ENCODE assay signal across 1 cellular context in genomic region chr9:37784640-37785483, GRCh38.
TF ChIP-seq lines count a peak whose summit lies in the region.

TSS of gene EXOSC3 (minus strand) at chr9:37785064. CDS start at chr9:37785044, 20 bp downstream.

TF ChIP-seq in HepG2, 621 proteins besides CTCF, POLR2A, EP300 and RAD21 (continued from another document and continues in another):
- TF ChIP-seq ZNF678 (CRISPR knock-in tag; IDR thresholded peaks at IDR 0.05) (peak; percentile 79; the same call in 1 of the 2 replicates), SYNCRIP (IDR thresholded peaks at IDR 0.05; ENCODE audit: insufficient read depth, low read depth, low read length) (no peak), ZNF737 (CRISPR knock-in tag; IDR thresholded peaks at IDR 0.05; ENCODE audit: borderline replicate concordance) (no peak), MTA1 (CRISPR knock-in tag; IDR thresholded peaks at IDR 0.05; ENCODE audit: borderline replicate concordance) (no peak; the same call in 1 of the 2 replicates), ZFP41 (CRISPR knock-in tag; IDR thresholded peaks at IDR 0.05; ENCODE audit: borderline replicate concordance) (peak; percentile 43; the same call in 1 of the 2 replicates), ZBTB39 (CRISPR knock-in tag; IDR thresholded peaks at IDR 0.05) (no peak), HNRNPK (IDR thresholded peaks at IDR 0.05; ENCODE audit: low read depth, low read length, poor library complexity, severe bottlenecking) (no peak), FLYWCH1 (CRISPR knock-in tag; IDR thresholded peaks at IDR 0.05) (no peak), ARID5B (CRISPR knock-in tag; IDR thresholded peaks at IDR 0.05) (peak; percentile 60; the same call in 1 of the 2 replicates), MEIS2 (CRISPR knock-in tag; IDR thresholded peaks at IDR 0.05) (no peak), PAWR (CRISPR knock-in tag; IDR thresholded peaks at IDR 0.05; ENCODE audit: borderline replicate concordance) (no peak), NR0B2 (CRISPR knock-in tag; IDR thresholded peaks at IDR 0.05) (peak; percentile 34), ZBTB8A (CRISPR knock-in tag; IDR thresholded peaks at IDR 0.05; ENCODE audit: borderline replicate concordance, low read depth) (no peak), HOXA9 (CRISPR knock-in tag; IDR thresholded peaks at IDR 0.05; ENCODE audit: borderline replicate concordance) (peak; percentile 44; the same call in 1 of the 2 replicates), CC2D1A (CRISPR knock-in tag; IDR thresholded peaks at IDR 0.05) (no peak), ZNF576 (CRISPR knock-in tag; IDR thresholded peaks at IDR 0.05) (no peak; the same call in 1 of the 2 replicates), PBX2 (CRISPR knock-in tag; IDR thresholded peaks at IDR 0.05) (no peak), SNRNP70 (IDR thresholded peaks at IDR 0.05; ENCODE audit: low read depth, low read length) (no peak), ZBED4 (CRISPR knock-in tag; IDR thresholded peaks at IDR 0.05; ENCODE audit: borderline replicate concordance) (no peak), GATA4 (IDR thresholded peaks at IDR 0.05; ENCODE audit: borderline replicate concordance, low read depth) (0 out of 2 replicates have a peak, but pooled peaks have one; percentile 39), ZC3H13 (CRISPR knock-in tag; IDR thresholded peaks at IDR 0.05) (no peak), ZNF280B (CRISPR knock-in tag; IDR thresholded peaks at IDR 0.05; ENCODE audit: borderline replicate concordance) (0 out of 2 replicates have a peak, but pooled peaks have one; percentile 66), GFI1 (CRISPR knock-in tag; IDR thresholded peaks at IDR 0.05; ENCODE audit: borderline replicate concordance) (peak; percentile 58; the same call in 1 of the 2 replicates), CSRNP2 (CRISPR knock-in tag; conservative IDR thresholded peaks at IDR 0.05; ENCODE audit: low read depth) (no peak), ZNF503 (CRISPR knock-in tag; IDR thresholded peaks at IDR 0.05) (peak; percentile 4; the same call in 1 of the 2 replicates), ADNP (CRISPR knock-in tag; IDR thresholded peaks at IDR 0.05) (no peak), MXI1 (IDR thresholded peaks at IDR 0.05; ENCODE audit: borderline replicate concordance, low read depth, low read length) (peak; percentile 79; the same call in 1 of the 3 replicates), ZNF574 (CRISPR knock-in tag; IDR thresholded peaks at IDR 0.05) (peak; percentile 95), SMC3 (IDR thresholded peaks at IDR 0.05; ENCODE audit: low read length) (no peak), FOSL2 (CRISPR knock-in tag; IDR thresholded peaks at IDR 0.05) (peak; percentile 31; the same call in 1 of the 2 replicates), MEIS1 (CRISPR knock-in tag; IDR thresholded peaks at IDR 0.05; ENCODE audit: borderline replicate concordance) (peak; percentile 90; the same call in 1 of the 2 replicates), HIC2 (CRISPR knock-in tag; IDR thresholded peaks at IDR 0.05; ENCODE audit: low read depth) (no peak), REL (CRISPR knock-in tag; conservative IDR thresholded peaks at IDR 0.05) (no peak)
